25 cellular contexts compared by ENCODE assay signal in the genomic region with DNA sequence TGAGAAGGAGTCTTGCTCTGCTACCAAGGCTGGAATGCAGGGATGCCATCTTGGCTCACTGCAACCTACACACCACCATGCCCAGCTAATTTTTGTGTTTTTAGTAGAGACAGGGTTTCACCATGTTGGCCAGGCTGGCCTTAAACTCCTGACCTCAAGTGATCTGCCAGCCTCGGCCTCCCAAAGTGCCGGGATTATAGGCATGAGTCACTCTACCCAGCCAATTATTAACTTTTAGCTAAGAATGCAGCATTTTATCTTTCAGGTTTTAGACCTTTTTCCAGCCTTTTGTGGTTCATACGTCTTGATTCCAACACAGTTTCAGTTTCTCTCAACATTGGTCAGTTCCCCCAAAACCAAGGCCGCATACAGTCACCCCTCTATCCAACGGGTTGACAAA.
"Had no signal": no experiment of that assay in that cellular context is flagged by ENCODE, and none has a peak within 500 bp of the region (broad histone marks: within the 10 kb centered on the region; RNA-seq: fewer than 3 reads in every experiment).

No MANE protein-coding gene starts in this region.

- DNase-seq: activated CD4-positive, alpha-beta T cell treated with anti-CD3 and anti-CD28 coated beads for 4 hours; activated CD4-positive, alpha-beta T cell treated with anti-CD3 and anti-CD28 coated beads, Interleukin-2, amount 50 U/mL, for 4 hours; activated effector memory CD4-positive, alpha-beta T cell treated with Interleukin-2 at 50 U/mL for 16 hours; activated naive CD4-positive, alpha-beta T cell treated with Interleukin-2 at 50 U/mL for 16 hours; activated T-cell treated with anti-CD3 and anti-CD28 coated beads for 4 hours; anterior cingulate cortex; dermis blood vessel endothelial cell; effector CD4-positive, alpha-beta T cell; esophagus squamous epithelium; foreskin melanocyte; left colon; lower lobe of right lung; mucosa of descending colon; posterior cingulate gyrus; spleen; stimulated activated naive CD4-positive, alpha-beta T cell treated with Interleukin-2 at 50 U/mL for 16 hours; testis; transverse colon had no signal

- H3K27me3 ChIP-seq: esophagus squamous epithelium, spleen, testis, transverse colon had no signal

- H3K9me3 Mint-ChIP-seq: nephron had no signal

- H3K27ac Mint-ChIP-seq: activated naive CD8-positive, alpha-beta T cell had no signal

- H3K36me3 ChIP-seq: esophagus squamous epithelium, lower lobe of right lung, spleen, transverse colon had no signal

- H3K4me3 Mint-ChIP-seq: activated naive CD8-positive, alpha-beta T cell; nephron had no signal

- FAIRE-seq: bronchial epithelial cell, colon, islet of Langerhans, TTC549 had no signal

- H3K4me3 ChIP-seq: esophagus squamous epithelium, lower lobe of right lung, mucosa of descending colon, spleen, testis, transverse colon had no signal

- H3K9me3 ChIP-seq: esophagus squamous epithelium, lower lobe of right lung, mucosa of descending colon, spleen, testis, transverse colon had no signal

- H3K4me1 ChIP-seq: esophagus squamous epithelium, lower lobe of right lung, spleen, testis had no signal

- H3K4me1 Mint-ChIP-seq: nephron had no signal

- H3K27ac ChIP-seq: esophagus squamous epithelium, lower lobe of right lung, spleen, testis, transverse colon, VCaP had no signal

- H3K36me3 Mint-ChIP-seq: activated naive CD8-positive, alpha-beta T cell had no signal

- ATAC-seq: left colon, lower lobe of right lung, mucosa of descending colon had no signal
